Comparison of ENCODE assay signal across 8 cellular contexts in genomic region chr5:18281947-18282557, GRCh38.
DNase-seq lines count a peak whose midpoint lies in the region; ATAC-seq lines count a peak whose summit lies in the region.

No MANE protein-coding gene starts in this region.

- no peak for ATAC-seq in GM21447 (IDR thresholded peaks at IDR 0.05; ENCODE audit: unreplicated experiment)
- ATAC-seq in HG03139 (IDR thresholded peaks at IDR 0.05; ENCODE audit: unreplicated experiment), result no peak
- ATAC-seq in HG03045 (IDR thresholded peaks at IDR 0.05; ENCODE audit: unreplicated experiment), result no peak

- DNase-seq in Daoy (ENCODE audit: low read depth) (peak; percentile 21), NCI-H128 (lab: John Stamatoyannopoulos, UW; ENCODE audit: unreplicated experiment) (peak; percentile 46), SW 1271 (lab: John Stamatoyannopoulos, UW) (peak; percentile 24 to 74), iPS-NIHi7 (ENCODE audit: extremely low spot score) (peak; percentile 20)
- DNase-seq in activated CD4-positive, alpha-beta T cell treated with anti-CD3 and anti-CD28 coated beads for 1 hour, result no peak
